Comparison of ENCODE assay signal across 1 cellular context in the genomic region with DNA sequence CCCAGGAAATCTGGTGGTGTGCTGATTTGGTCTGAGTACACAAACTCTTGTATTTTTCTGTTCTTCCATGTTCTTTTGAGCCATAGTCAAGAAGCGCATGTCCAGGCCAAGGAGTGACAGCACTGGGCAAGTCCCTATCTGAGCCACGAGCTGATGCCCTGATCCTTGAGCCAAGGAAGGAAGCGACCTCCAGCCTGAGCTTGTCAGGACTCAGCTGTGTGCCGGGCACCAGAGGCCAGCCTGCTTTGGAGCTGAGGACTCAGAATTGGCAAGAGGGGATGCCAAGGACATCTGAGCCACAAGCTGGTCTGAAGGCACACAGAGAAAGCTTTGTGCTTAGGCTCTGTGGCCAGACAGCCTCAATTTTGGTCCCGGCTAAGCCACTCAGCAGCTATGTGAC.
TF ChIP-seq lines count a peak whose summit lies in the region.

No MANE protein-coding gene starts in this region.

TF ChIP-seq in SK-N-SH treated with all-trans-retinoic acid at 6 μM for 48 hours, 23 proteins besides CTCF, POLR2A, EP300 and RAD21 (continued from another document):
- TF ChIP-seq, protein P1, sequence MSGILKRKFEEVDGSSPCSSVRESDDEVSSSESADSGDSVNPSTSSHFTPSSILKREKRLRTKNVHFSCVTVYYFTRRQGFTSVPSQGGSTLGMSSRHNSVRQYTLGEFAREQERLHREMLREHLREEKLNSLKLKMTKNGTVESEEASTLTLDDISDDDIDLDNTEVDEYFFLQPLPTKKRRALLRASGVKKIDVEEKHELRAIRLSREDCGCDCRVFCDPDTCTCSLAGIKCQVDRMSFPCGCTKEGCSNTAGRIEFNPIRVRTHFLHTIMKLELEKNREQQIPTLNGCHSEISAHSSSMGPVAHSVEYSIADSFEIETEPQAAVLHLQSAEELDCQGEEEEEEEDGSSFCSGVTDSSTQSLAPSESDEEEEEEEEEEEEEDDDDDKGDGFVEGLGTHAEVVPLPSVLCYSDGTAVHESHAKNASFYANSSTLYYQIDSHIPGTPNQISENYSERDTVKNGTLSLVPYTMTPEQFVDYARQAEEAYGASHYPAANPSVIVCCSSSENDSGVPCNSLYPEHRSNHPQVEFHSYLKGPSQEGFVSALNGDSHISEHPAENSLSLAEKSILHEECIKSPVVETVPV (CRISPR knock-in tag; IDR thresholded peaks at IDR 0.05), result no peak
TF ChIP-seq in SK-N-SH treated with all-trans-retinoic acid at 6 μM for 48 hours: peak in this region for 0.
